14 cellular contexts compared by ENCODE assay signal in the genomic region with DNA sequence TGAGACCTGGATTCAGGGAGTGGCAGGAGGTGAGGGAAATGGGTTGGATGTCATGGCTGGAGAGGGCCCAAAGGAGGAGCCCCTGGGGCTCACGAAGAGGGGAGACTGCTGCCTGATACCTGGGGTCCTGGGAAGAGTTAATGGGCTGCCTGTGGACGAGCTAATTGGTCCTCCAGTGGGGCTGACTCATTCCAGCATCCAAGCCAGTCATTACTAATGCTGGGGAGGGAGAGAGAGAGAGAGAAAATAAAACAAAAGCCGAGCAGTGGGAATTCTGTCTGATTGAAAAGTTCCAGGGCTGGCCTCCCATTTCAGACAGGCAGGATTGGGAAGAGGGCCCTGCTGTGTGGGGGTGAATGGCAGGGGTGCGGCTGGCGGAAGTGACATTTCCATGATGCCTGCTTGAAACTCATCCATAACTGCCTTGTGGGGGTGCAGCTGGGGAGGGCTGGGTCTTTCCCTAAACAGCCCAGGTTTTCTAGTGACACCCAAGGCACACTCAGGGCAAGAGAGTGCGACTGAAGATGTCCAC.
DNase-seq lines count a peak whose midpoint lies in the region; ATAC-seq, FAIRE-seq and TF ChIP-seq lines count a peak whose summit lies in the region.
"Had no signal": no experiment of that assay in that cellular context is flagged by ENCODE, and none has a peak within 500 bp of the region (broad histone marks: within the 10 kb centered on the region; RNA-seq: fewer than 3 reads in every experiment).

No MANE protein-coding gene starts in this region.

- ATAC-seq in HG02852 (IDR thresholded peaks at IDR 0.05; ENCODE audit: unreplicated experiment): no peak
- ATAC-seq in GM18907 (IDR thresholded peaks at IDR 0.05; ENCODE audit: unreplicated experiment): no peak
- ATAC-seq: left colon had no signal

- H3K4me1 ChIP-seq in fibroblast of lung (ENCODE audit: control insufficient read depth, extremely low read depth, insufficient read depth, low read length): peaks cover 17% of the 10 kb centered on the region

- H3K27ac Mint-ChIP-seq in neural crest cell (ENCODE audit: unreplicated experiment): peak overlapping the region; percentile 75
- H3K27ac Mint-ChIP-seq: activated naive CD8-positive, alpha-beta T cell had no signal

- H3K27me3 Mint-ChIP-seq in neural crest cell (ENCODE audit: low read depth): no peaks in the 10 kb centered on the region

- peaks cover 13% of the 10 kb centered on the region for H3K9me3 Mint-ChIP-seq in neural crest cell

- no peaks in the 10 kb centered on the region for H3K9me3 ChIP-seq in fibroblast of lung (ENCODE audit: control insufficient read depth, insufficient read depth, low read depth, low read length)

- H3K36me3 Mint-ChIP-seq in neural crest cell (ENCODE audit: low read depth): peaks cover 12% of the 10 kb centered on the region

- no peaks in the 10 kb centered on the region for H3K27me3 ChIP-seq in fibroblast of lung (ENCODE audit: control insufficient read depth, insufficient read depth, low read length)

- H3K4me3 Mint-ChIP-seq in neural crest cell: no peak overlapping the region
- H3K4me3 Mint-ChIP-seq: activated naive CD8-positive, alpha-beta T cell had no signal

- H3K36me3 ChIP-seq in fibroblast of lung (ENCODE audit: control insufficient read depth, insufficient read depth, low read length): no peaks in the 10 kb centered on the region

- FAIRE-seq in RCC 7860 (lab: Jason Lieb, UNC): no peak

- peaks cover 41% of the 10 kb centered on the region for H3K4me1 Mint-ChIP-seq in neural crest cell

- TF ChIP-seq CTCF in AG10803 (conservative IDR thresholded peaks at IDR 0.05; ENCODE audit: low read length): no peak
- no peak for TF ChIP-seq CTCF in fibroblast of lung (conservative IDR thresholded peaks at IDR 0.05 in 1 of 2, IDR thresholded peaks at IDR 0.05 in 1 of 2; ENCODE audit: low read depth in 1 of 2, low read length in 2 of 2)
- no peak for TF ChIP-seq CTCF in neural crest cell (conservative IDR thresholded peaks at IDR 0.05)

- no peak overlapping the region for H3K4me2 ChIP-seq in fibroblast of lung (ENCODE audit: extremely low read depth, insufficient read depth, low read length)

- no peak overlapping the region for H3K27ac ChIP-seq in fibroblast of lung (ENCODE audit: insufficient read depth, low read length)
- H3K27ac ChIP-seq: HL-60 had no signal

- H3K9ac ChIP-seq in fibroblast of lung (ENCODE audit: insufficient read depth, low read length): no peak overlapping the region

- DNase-seq in AG10803 (ENCODE audit: low read depth) (peak; percentile 69), RCC 7860 (ENCODE audit: low spot score) (peak; percentile 15), fibroblast of lung (ENCODE audit: low read depth in 2 of 2) (peak; percentile 46 to 80), neural crest cell (ENCODE audit: low read depth, low spot score) (no peak), pons (ENCODE audit: low spot score) (no peak)
- no peak for DNase-seq in activated effector memory CD4-positive, alpha-beta T cell treated with Interleukin-2 at 50 U/mL for 16 hours
- DNase-seq: activated CD4-positive, alpha-beta T cell treated with anti-CD3 and anti-CD28 coated beads for 4 hours; AML-193; NCI-H1436 treated with DMSO at 0.1 percent for 48 hours had no signal

- no peak overlapping the region for H2AFZ ChIP-seq in fibroblast of lung (ENCODE audit: low read length)

- H4K20me1 ChIP-seq in fibroblast of lung (ENCODE audit: control insufficient read depth, extremely low read depth, insufficient read depth, low read length): no peaks in the 10 kb centered on the region

- H3K79me2 ChIP-seq in fibroblast of lung (ENCODE audit: control insufficient read depth, insufficient read depth, low read length): no peaks in the 10 kb centered on the region

- H3K4me3 ChIP-seq in AG10803 (ENCODE audit: low read length): no peak overlapping the region
- H3K4me3 ChIP-seq in fibroblast of lung (replicated peaks in 1 of 4; ENCODE audit: control extremely low read depth in 1 of 4, insufficient read depth in 1 of 4, low read depth in 3 of 4, low read length in 4 of 4): no peak overlapping the region

Comparison
In these comparisons a context has a peak if more than half of its experiments do, and no peak if none do; other contexts are left out.
1. DNase-seq: peak in AG10803 (single experiment), RCC 7860 (single experiment) and fibroblast of lung (2 of 2); none in neural crest cell (single experiment), pons (single experiment) and activated effector memory CD4-positive, alpha-beta T cell treated with Interleukin-2 at 50 U/mL for 16 hours (single experiment).